29 cellular contexts compared by ENCODE assay signal in the genomic region with DNA sequence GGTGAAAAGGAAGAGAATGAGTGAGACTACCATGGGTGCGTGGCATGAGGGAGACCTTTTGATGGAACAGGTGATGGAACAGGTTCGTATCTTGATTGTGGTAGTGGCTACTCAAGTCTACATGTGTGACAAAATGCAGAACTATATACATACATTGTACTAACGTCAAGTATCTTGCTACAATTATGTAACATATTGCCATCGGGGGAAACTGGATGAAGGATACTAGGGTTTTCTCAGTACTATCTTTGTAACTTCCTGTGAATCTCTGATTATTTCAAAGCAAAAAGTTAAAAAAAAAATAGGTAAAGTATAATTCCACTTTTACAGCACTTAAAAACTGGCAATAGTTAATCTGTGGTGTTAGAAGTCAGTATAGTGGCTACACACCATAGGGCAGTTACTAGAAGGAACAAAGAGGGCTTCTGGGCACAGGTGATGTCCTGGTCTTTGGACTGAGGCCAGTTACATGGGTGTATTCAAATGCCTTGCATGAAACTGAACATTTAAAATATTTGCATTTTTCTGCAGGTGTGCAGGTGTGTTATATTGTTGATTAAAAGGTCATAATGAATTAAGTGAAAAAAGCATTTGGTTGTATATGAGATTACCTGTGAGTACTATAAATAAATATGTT.
"Had no signal": no experiment of that assay in that cellular context is flagged by ENCODE, and none has a peak within 500 bp of the region (broad histone marks: within the 10 kb centered on the region; RNA-seq: fewer than 3 reads in every experiment).

No MANE protein-coding gene starts in this region.

- H3K27me3 ChIP-seq: left lung, sigmoid colon, testis, vagina had no signal

- H3K27ac ChIP-seq: hepatocyte, left lung, sigmoid colon, testis, vagina had no signal

- H2AFZ ChIP-seq: hepatocyte had no signal

- H3K4me2 ChIP-seq: hepatocyte, smooth muscle cell had no signal

- ATAC-seq: activated CD4-positive, alpha-beta T cell treated with anti-CD3 and anti-CD28 coated beads for 36 hours; activated T-cell treated with anti-CD3 and anti-CD28 coated beads, Interleukin-2, amount 50 U/mL, for 4 hours; esophagus mucosa; left lung; natural killer cell had no signal

- FAIRE-seq: astrocyte, colon, endothelial cell of umbilical vein had no signal

- H3K79me2 ChIP-seq: hepatocyte had no signal

- H3K9me3 ChIP-seq: left lung, sigmoid colon, testis, vagina had no signal

- H3K4me1 ChIP-seq: left lung, sigmoid colon, testis, vagina had no signal

- DNase-seq: activated B cell treated with CpG ODN at 0.5 μM for 24 hours; activated CD4-positive, alpha-beta T cell treated with anti-CD3 and anti-CD28 coated beads for 36 hours; activated CD4-positive, alpha-beta T cell treated with anti-CD3 and anti-CD28 coated beads, Interleukin-2, amount 50 U/mL, for 4 hours; activated CD8-positive, alpha-beta memory T cell treated with anti-CD3 and anti-CD28 coated beads, Interleukin-2, amount 50 U/mL, for 48 hours; activated naive CD4-positive, alpha-beta T cell; activated naive CD8-positive, alpha-beta T cell treated with anti-CD3 and anti-CD28 coated beads for 36 hours; activated T-cell treated with anti-CD3 and anti-CD28 coated beads, Interleukin-2, amount 50 U/mL, for 4 hours; central memory CD4-positive, alpha-beta T cell; effector memory CD4-positive, alpha-beta T cell; foreskin melanocyte; immature natural killer cell; kidney glomerular epithelial cell; left lung; midbrain; natural killer cell; sigmoid colon; stimulated activated CD4-positive, alpha-beta T cell treated with anti-CD3 and anti-CD28 coated beads, Interleukin-15, amount 100 ng/mL, for 24 hours; stimulated activated CD4-positive, alpha-beta T cell treated with anti-CD3 and anti-CD28 coated beads, Interleukin-2, amount 100 ng/mL, for 48 hours; stimulated activated CD8-positive, alpha-beta memory T cell treated with anti-CD3 and anti-CD28 coated beads, Interleukin-4, amount 100 ng/mL, for 48 hours; stimulated activated naive CD4-positive, alpha-beta T cell; testis; trophoblast cell had no signal

- H3K4me3 ChIP-seq: hepatocyte, left lung, sigmoid colon, smooth muscle cell, testis, vagina had no signal
